28 cellular contexts compared by ENCODE assay signal in the genomic region with DNA sequence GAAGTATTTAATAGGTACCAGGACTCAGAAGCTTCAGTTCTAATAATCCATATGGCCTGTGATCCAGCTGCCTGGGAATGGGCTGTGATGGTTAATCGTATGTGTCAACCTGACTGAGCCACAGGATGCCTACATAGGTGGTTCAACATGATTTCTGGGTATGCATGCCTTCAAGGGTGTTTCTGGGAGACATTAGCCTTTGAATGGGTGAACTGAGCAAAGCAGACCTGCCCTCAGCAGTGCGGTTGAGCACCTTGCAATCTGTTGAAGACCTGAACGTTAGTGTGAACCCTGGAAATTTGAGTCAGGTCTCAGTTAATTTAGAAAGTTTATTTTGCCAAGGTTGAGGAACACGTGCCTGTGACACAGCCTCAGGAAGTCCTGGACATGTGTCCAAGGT.
"Had no signal": no experiment of that assay in that cellular context is flagged by ENCODE, and none has a peak within 500 bp of the region (broad histone marks: within the 10 kb centered on the region; RNA-seq: fewer than 3 reads in every experiment).

No MANE protein-coding gene starts in this region.

- H3K4me1 ChIP-seq: parathyroid adenoma, psoas muscle, right lobe of liver, sigmoid colon, stomach, tibial nerve, vagina had no signal

- H3K27me3 ChIP-seq: neutrophil, ovary, right lobe of liver, sigmoid colon, stomach, thyroid gland, tibial nerve, upper lobe of left lung, vagina had no signal

- DNase-seq: natural killer cell; nucleus accumbens; ovary; psoas muscle; right cardiac atrium; sigmoid colon; small intestine; stimulated activated CD4-positive, alpha-beta T cell treated with anti-CD3 and anti-CD28 coated beads, Interleukin-15, amount 100 ng/mL, for 24 hours; stimulated activated CD4-positive, alpha-beta T cell treated with anti-CD3 and anti-CD28 coated beads, Interleukin-2, amount 100 ng/mL, for 24 hours; stimulated activated CD4-positive, alpha-beta T cell treated with anti-CD3 and anti-CD28 coated beads, Interleukin-2, amount 100 ng/mL, for 48 hours; stimulated activated CD4-positive, alpha-beta T cell treated with anti-CD3 and anti-CD28 coated beads, Interleukin-4, amount 100 ng/mL, for 24 hours; stimulated activated naive B cell treated with anti-CD40 and anti-IgM and Interleukin-4, amounts not matched to agents 10 μg/mL and 1 μg/mL and 100 μg/mL, for 72 hours; stimulated activated naive CD4-positive, alpha-beta T cell treated with Interleukin-2 at 50 U/mL for 16 hours; stomach; thyroid gland; trophoblast cell; upper lobe of left lung had no signal

- H3K36me3 Mint-ChIP-seq: natural killer cell had no signal

- H3K9me3 ChIP-seq: neutrophil, ovary, psoas muscle, right lobe of liver, sigmoid colon, stomach, thoracic aorta, thyroid gland, tibial nerve, upper lobe of left lung, vagina had no signal

- FAIRE-seq: small intestine, urothelium cell line had no signal

- H3K4me1 Mint-ChIP-seq: natural killer cell; nephron; stimulated activated effector memory CD8-positive, alpha-beta T cell treated with anti-CD3 and anti-CD28 coated beads, Interleukin-12 subunit alpha, Interleukin-12 subunit beta, amount 100 ng/mL, for 72 hours; stimulated activated naive B cell treated with anti-CD40 and anti-IgM and Interleukin-4, amounts not matched to agents 10 μg/mL and 1 μg/mL and 100 μg/mL, for 72 hours had no signal

- H3K4me3 ChIP-seq: ovary, psoas muscle, right lobe of liver, sigmoid colon, stomach, thoracic aorta, thyroid gland, tibial nerve, upper lobe of left lung, vagina had no signal

- H3K27ac ChIP-seq: neutrophil, ovary, parathyroid adenoma, psoas muscle, right lobe of liver, sigmoid colon, stomach, thoracic aorta, thyroid gland, tibial nerve, upper lobe of left lung, vagina had no signal

- H3K9me3 Mint-ChIP-seq: natural killer cell; nephron; stimulated activated effector memory CD8-positive, alpha-beta T cell treated with anti-CD3 and anti-CD28 coated beads, Interleukin-12 subunit alpha, Interleukin-12 subunit beta, amount 100 ng/mL, for 72 hours; stimulated activated naive B cell treated with anti-CD40 and anti-IgM and Interleukin-4, amounts not matched to agents 10 μg/mL and 1 μg/mL and 100 μg/mL, for 72 hours; stimulated activated naive CD8-positive, alpha-beta T cell treated with anti-CD3 and anti-CD28 coated beads, Interleukin-15, Interleukin-2, amounts not matched to agents 100 ng/mL and 50 ng/mL, for 24 hours had no signal

- ATAC-seq: natural killer cell; psoas muscle; right cardiac atrium; right lobe of liver; stimulated activated effector memory CD8-positive, alpha-beta T cell treated with anti-CD3 and anti-CD28 coated beads, Interleukin-12 subunit alpha, Interleukin-12 subunit beta, amount 100 ng/mL, for 72 hours; stimulated activated naive B cell treated with anti-CD40 and anti-IgM and Interleukin-4, amounts not matched to agents 10 μg/mL and 1 μg/mL and 100 μg/mL, for 72 hours had no signal

- H3K27me3 Mint-ChIP-seq: progenitor cell of endocrine pancreas; stimulated activated naive B cell treated with anti-CD40 and anti-IgM and Interleukin-4, amounts not matched to agents 10 μg/mL and 1 μg/mL and 100 μg/mL, for 72 hours; stimulated activated naive CD8-positive, alpha-beta T cell treated with anti-CD3 and anti-CD28 coated beads, Interleukin-15, Interleukin-2, amounts not matched to agents 100 ng/mL and 50 ng/mL, for 24 hours had no signal

- H2AFZ ChIP-seq: parathyroid adenoma had no signal

- H3K9ac ChIP-seq: parathyroid adenoma had no signal

- H3K79me2 ChIP-seq: parathyroid adenoma had no signal

- H3K27ac Mint-ChIP-seq: natural killer cell; nephron; progenitor cell of endocrine pancreas; stimulated activated effector memory CD8-positive, alpha-beta T cell treated with anti-CD3 and anti-CD28 coated beads, Interleukin-12 subunit alpha, Interleukin-12 subunit beta, amount 100 ng/mL, for 72 hours; stimulated activated naive B cell treated with anti-CD40 and anti-IgM and Interleukin-4, amounts not matched to agents 10 μg/mL and 1 μg/mL and 100 μg/mL, for 72 hours; stimulated activated naive CD8-positive, alpha-beta T cell treated with anti-CD3 and anti-CD28 coated beads, Interleukin-15, Interleukin-2, amounts not matched to agents 100 ng/mL and 50 ng/mL, for 24 hours had no signal

- H3K36me3 ChIP-seq: neutrophil, ovary, right lobe of liver, sigmoid colon, thoracic aorta, tibial nerve had no signal

- H3K4me3 Mint-ChIP-seq: natural killer cell; nephron; stimulated activated effector memory CD8-positive, alpha-beta T cell treated with anti-CD3 and anti-CD28 coated beads, Interleukin-12 subunit alpha, Interleukin-12 subunit beta, amount 100 ng/mL, for 72 hours; stimulated activated naive B cell treated with anti-CD40 and anti-IgM and Interleukin-4, amounts not matched to agents 10 μg/mL and 1 μg/mL and 100 μg/mL, for 72 hours; stimulated activated naive CD8-positive, alpha-beta T cell treated with anti-CD3 and anti-CD28 coated beads, Interleukin-15, Interleukin-2, amounts not matched to agents 100 ng/mL and 50 ng/mL, for 24 hours had no signal
